In genomic region chr19:50798943-50799851, GRCh38 we compare ENCODE assay signal across 20 cellular contexts. TPM values are rescaled to one million over a fixed set of nuclear protein-coding genes. Genes with fewer than 3 reads are reported as not detected.
DNase-seq lines count a peak whose midpoint lies in the region; ATAC-seq, FAIRE-seq and TF ChIP-seq lines count a peak whose summit lies in the region.
"Had no signal": no experiment of that assay in that cellular context is flagged by ENCODE, and none has a peak within 500 bp of the region (broad histone marks: within the 10 kb centered on the region; RNA-seq: fewer than 3 reads in every experiment).

No MANE protein-coding gene starts in this region.

- peak; percentile 19; the same call in 1 of the 2 replicates for TF ChIP-seq POLR2A in K562 (conservative IDR thresholded peaks at IDR 0.05)

- H3K4me3 Mint-ChIP-seq in activated CD8-positive, alpha-beta memory T cell treated with anti-CD3 and anti-CD28 coated beads, Interleukin-2, amount 10 ng/mL, durations not matched to agents 7 days and 5 days, result no peak overlapping the region
- H3K4me3 Mint-ChIP-seq in GM23338, result no peak overlapping the region

- peak overlapping the region; percentile 25; the same call in 1 of the 2 replicates for H3K27ac ChIP-seq in HEK293 (ENCODE audit: extremely low read depth, low read depth, low read length)
- H3K27ac ChIP-seq in K562 (ENCODE audit: extremely low read depth, low read depth, low read length), result no peak overlapping the region
- H3K27ac ChIP-seq in thymus (ENCODE audit: low read depth), result peak overlapping the region; percentile 11
- H3K27ac ChIP-seq in substantia nigra (ENCODE audit: low read depth, low read length, poor library complexity, severe bottlenecking), result no peak overlapping the region
- no peak overlapping the region for H3K27ac ChIP-seq in GM23338 (ENCODE audit: low read depth)
- H3K27ac ChIP-seq: PC-9, SJCRH30 had no signal

- intact Hi-C loops in K562 (cut with micrococcal nuclease), result no loop called here

- POLR2A ChIA-PET in HEK293 (lab: Yijun Ruan, JAX) (interaction anchor here (0.8 to 1.1 kb wide), 2 partner anchors 266 to 415 kb away, joined by 3 read pairs; partner anchors contain the start of gene POLD1), K562 (lab: Yijun Ruan, JAX) (interaction anchor here (1.3 to 2.5 kb wide), 3 partner anchors 8 to 74 kb away, joined by 5 to 9 read pairs (median 6); no protein-coding TSS in a partner anchor)

- TF ChIP-seq EP300 in K562 (IDR thresholded peaks at IDR 0.05; ENCODE audit: low read length), result no peak

- no peak for FAIRE-seq in K562 (lab: Jason Lieb, UNC)
- FAIRE-seq: A204.1 had no signal

- peaks cover 67% of the 10 kb centered on the region for H4K20me1 ChIP-seq in K562 (replicated peaks; ENCODE audit: control insufficient read depth, insufficient read depth, low read length)
- peaks cover 73% of the 10 kb centered on the region for H4K20me1 ChIP-seq in GM23338 (replicated peaks; ENCODE audit: insufficient read depth)

- H3K4me1 ChIP-seq in HEK293 (ENCODE audit: control insufficient read depth, insufficient read depth, low read length) (peaks cover 15% of the 10 kb centered on the region), K562 (replicated peaks in 1 of 2; ENCODE audit: control insufficient read depth in 2 of 2, insufficient read depth in 2 of 2, low read length in 2 of 2) (peaks cover 19 to 64% of the 10 kb centered on the region in 2 experiments; a peak in 4 of 5 replicates), thymus (ENCODE audit: control insufficient read depth, insufficient read depth, low read length) (peaks cover 14% of the 10 kb centered on the region), GM23338 (ENCODE audit: insufficient read depth) (peaks cover 14% of the 10 kb centered on the region)
- H3K4me1 ChIP-seq: SJCRH30 had no signal

- H3K27me3 Mint-ChIP-seq in activated CD8-positive, alpha-beta memory T cell treated with anti-CD3 and anti-CD28 coated beads, Interleukin-2, amount 10 ng/mL, durations not matched to agents 7 days and 5 days, result no peaks in the 10 kb centered on the region
- H3K27me3 Mint-ChIP-seq in GM23338 (ENCODE audit: insufficient read depth, low read depth, poor library complexity), result peaks cover 27% of the 10 kb centered on the region
- H3K27me3 Mint-ChIP-seq: CD8-positive, alpha-beta memory T cell had no signal

- peaks cover 30% of the 10 kb centered on the region for H3K4me1 Mint-ChIP-seq in activated CD8-positive, alpha-beta memory T cell treated with anti-CD3 and anti-CD28 coated beads, Interleukin-2, amount 10 ng/mL, durations not matched to agents 7 days and 5 days
- peaks cover 24% of the 10 kb centered on the region for H3K4me1 Mint-ChIP-seq in GM23338

- H3F3A ChIP-seq in GM23338 (replicated peaks; ENCODE audit: low read depth), result peaks cover 69% of the 10 kb centered on the region

- H3K79me2 ChIP-seq in K562 (ENCODE audit: control insufficient read depth, insufficient read depth, low read length) (peaks cover 44% of the 10 kb centered on the region), GM23338 (replicated peaks; ENCODE audit: insufficient read depth) (peaks cover 50% of the 10 kb centered on the region)

- H2AFZ ChIP-seq in K562 (ENCODE audit: low read depth, low read length) (no peak overlapping the region), GM23338 (no peak overlapping the region)
- H2AFZ ChIP-seq: PC-9 had no signal

- peaks cover 38 to 84% of the 10 kb centered on the region in 2 experiments for H3K36me3 ChIP-seq in HEK293 (ENCODE audit: control insufficient read depth in 2 of 2, insufficient read depth in 1 of 2, low read length in 2 of 2)
- peaks cover 81% of the 10 kb centered on the region for H3K36me3 ChIP-seq in K562 (ENCODE audit: control insufficient read depth, insufficient read depth, low read length)
- H3K36me3 ChIP-seq in thymus (ENCODE audit: control insufficient read depth, insufficient read depth), result peaks cover 51% of the 10 kb centered on the region
- peaks cover 30% of the 10 kb centered on the region for H3K36me3 ChIP-seq in GM23338 (ENCODE audit: insufficient read depth)

- H3K9me2 ChIP-seq in GM23338 (ENCODE audit: insufficient read depth), result no peaks in the 10 kb centered on the region

- no TSS peak for BruUV-seq in K562 (replicated peaks; lab: Mats Ljungman, UMichigan)

- peaks cover 48% of the 10 kb centered on the region for H3K36me3 Mint-ChIP-seq in activated CD8-positive, alpha-beta memory T cell treated with anti-CD3 and anti-CD28 coated beads, Interleukin-2, amount 10 ng/mL, durations not matched to agents 7 days and 5 days
- peaks cover 82% of the 10 kb centered on the region for H3K36me3 Mint-ChIP-seq in GM23338 (ENCODE audit: low read depth)

- DNase-seq in activated CD8-positive, alpha-beta memory T cell treated with anti-CD3 and anti-CD28 coated beads, Interleukin-2, amount 50 U/mL, for 48 hours, result peak; percentile 64
- no peak for DNase-seq in activated CD8-positive, alpha-beta memory T cell treated with anti-CD3 and anti-CD28 coated beads, Interleukin-2, amount 10 ng/mL, durations not matched to agents 7 days and 5 days
- peak in 1 of 4 experiments; percentile 17 for DNase-seq in K562 (ENCODE audit: extremely low read depth in 1 of 4, low spot score in 3 of 4)
- no peak for DNase-seq in substantia nigra (lab: John Stamatoyannopoulos, UW)
- DNase-seq in GM23338 (ENCODE audit: low spot score), result no peak
- DNase-seq: CD8-positive, alpha-beta memory T cell; DMS79; MV-4-11; NCI-H187; NCI-H226; NCI-H524 treated with DMSO at 0.1 percent for 48 hours; PC-9; SJCRH30; SW 1271 had no signal

- no peak overlapping the region for H3K27ac Mint-ChIP-seq in activated CD8-positive, alpha-beta memory T cell treated with anti-CD3 and anti-CD28 coated beads, Interleukin-2, amount 10 ng/mL, durations not matched to agents 7 days and 5 days
- H3K27ac Mint-ChIP-seq in GM23338, result no peak overlapping the region

- H3K9me3 Mint-ChIP-seq in activated CD8-positive, alpha-beta memory T cell treated with anti-CD3 and anti-CD28 coated beads, Interleukin-2, amount 10 ng/mL, durations not matched to agents 7 days and 5 days (ENCODE audit: low read depth), result no peaks in the 10 kb centered on the region
- peaks cover 6% of the 10 kb centered on the region; the same call in 2 of the 3 replicates for H3K9me3 Mint-ChIP-seq in GM23338
- H3K9me3 Mint-ChIP-seq: CD8-positive, alpha-beta memory T cell had no signal

- H3K27me3 ChIP-seq in K562 (ENCODE audit: control insufficient read depth in 2 of 2, insufficient read depth in 2 of 2, low read length in 2 of 2) (no peaks in the 10 kb centered on the region), thymus (ENCODE audit: control insufficient read depth, insufficient read depth) (no peaks in the 10 kb centered on the region), GM23338 (ENCODE audit: insufficient read depth) (no peaks in the 10 kb centered on the region)
- H3K27me3 ChIP-seq: SJCRH30 had no signal

- in situ Hi-C loops in K562 (cut with MboI), result no loop called here

- TF ChIP-seq CTCF in HEK293 (tag by site-specific recombination; IDR thresholded peaks at IDR 0.05) (no peak), K562 (IDR thresholded peaks at IDR 0.05 in 2 of 3, conservative IDR thresholded peaks at IDR 0.05 in 1 of 3; ENCODE audit: insufficient read depth in 2 of 3, low read depth in 1 of 3, low read length in 3 of 3) (no peak), GM23338 (conservative IDR thresholded peaks at IDR 0.05; ENCODE audit: low read depth in 2 of 2) (no peak)

- CTCF ChIA-PET in activated CD8-positive, alpha-beta memory T cell treated with anti-CD3 and anti-CD28 coated beads, Interleukin-2, amount 10 ng/mL, durations not matched to agents 7 days and 5 days (lab: Charles Lee), result no interaction called here
- CTCF ChIA-PET in HEK293 (lab: Yijun Ruan, JAX), result interaction anchor here (6.5 to 9.4 kb wide), 2 partner anchors 122 kb away, joined by 52 to 79 read pairs; no protein-coding TSS in a partner anchor
- CTCF ChIA-PET in K562 (lab: Yijun Ruan, JAX; ENCODE audit: low intra/inter-chr PET ratio), result interaction anchor here (0.5 kb wide), 1 partner anchor 131 kb away, joined by 3 read pairs; no protein-coding TSS in a partner anchor

- H3K9ac ChIP-seq in K562 (ENCODE audit: insufficient read depth in 1 of 2, low read depth in 2 of 2, low read length in 2 of 2), result peak overlapping the region in 1 of 2 experiments; percentile 22; a peak in 1 of 4 replicates

- no peak for ATAC-seq in activated CD8-positive, alpha-beta memory T cell treated with anti-CD3 and anti-CD28 coated beads, Interleukin-2, amount 10 ng/mL, durations not matched to agents 7 days and 5 days
- no peak for ATAC-seq in K562
- no peak for ATAC-seq in GM18502 (IDR thresholded peaks at IDR 0.05; ENCODE audit: poor library complexity, unreplicated experiment)
- no peak for ATAC-seq in GM23338

- TF ChIP-seq RAD21 in K562 (CRISPR knock-in tag; conservative IDR thresholded peaks at IDR 0.05 in 1 of 2, IDR thresholded peaks at IDR 0.05 in 1 of 2), result no peak

- H3K4me2 ChIP-seq in K562 (ENCODE audit: insufficient read depth, low read length), result no peak overlapping the region
- no peak overlapping the region for H3K4me2 ChIP-seq in GM23338
- H3K4me2 ChIP-seq: PC-9 had no signal

- H3K4me3 ChIP-seq in HEK293 (ENCODE audit: low read depth, low read length), result no peak overlapping the region
- no peak overlapping the region for H3K4me3 ChIP-seq in K562
- H3K4me3 ChIP-seq in thymus (ENCODE audit: low read length), result no peak overlapping the region
- H3K4me3 ChIP-seq in GM23338, result no peak overlapping the region
- H3K4me3 ChIP-seq: HAP-1, PC-9, SJCRH30 had no signal

- no peaks in the 10 kb centered on the region for H3K9me3 ChIP-seq in HEK293 (ENCODE audit: control insufficient read depth, insufficient read depth, low read depth, low read length)
- no peaks in the 10 kb centered on the region for H3K9me3 ChIP-seq in K562 (replicated peaks; ENCODE audit: control insufficient read depth, insufficient read depth, low read depth, low read length)
- no peaks in the 10 kb centered on the region for H3K9me3 ChIP-seq in thymus (ENCODE audit: control insufficient read depth)
- H3K9me3 ChIP-seq: HAP-1, SJCRH30 had no signal

- H3K9me1 ChIP-seq in K562 (ENCODE audit: control insufficient read depth, insufficient read depth, low read length), result peaks cover 23% of the 10 kb centered on the region

- 91% methylated on average over 12 of the region's 16 CpGs for WGBS in K562 (ENCODE audit: insufficient coverage, low coverage, missing lambda C conversion rate)
- WGBS in thymus, result 96% methylated on average over 16 of the region's 16 CpGs

RNA-seq across cellular contexts. Expression of gene ACP4, which starts 9.0 kb away (rescaled TPM):
- not detected for total RNA-seq in activated CD8-positive, alpha-beta memory T cell treated with anti-CD3 and anti-CD28 coated beads, Interleukin-2, amount 10 ng/mL, durations not matched to agents 7 days and 5 days
- total RNA-seq in K562 (2011; cell fraction: chromatin; rRNA removed; ENCODE audit: low replicate concordance), result not detected in 2 replicates
- total RNA-seq in K562 (2011; cell fraction: nucleolus; rRNA removed), result not detected in 2 replicates
- total RNA-seq in K562 (2011; cell fraction: nucleoplasm; rRNA removed), result not detected in 2 replicates
- total RNA-seq in K562 (2014; rRNA removed) (not detected in 2 replicates), K562 (2014; rRNA removed; fragmentation: Illumina TruSeq; extraction: Trizol) (not detected in 2 replicates), K562 (2015; rRNA removed; fragmentation: Illumina TruSeq; extraction: Trizol) (not detected in 2 replicates), K562 (2021) (not detected in 2 replicates)
- polyA plus RNA-seq in K562 (2011; rRNA removed) (not detected in 2 replicates), K562 (2014; fragmentation: Illumina TruSeq; extraction: Trizol) (not detected in 2 replicates), K562 (2014; fragmentation: Nextera tagmentation; extraction: Ambion mirVana) (not detected), K562 (2014; rRNA removed) (not detected in 2 replicates), thymus (not detected), GM23338 (2016; fragmentation: Nextera tagmentation; extraction: Ambion mirVana) (not detected in 2 replicates)
- not detected in 2 replicates for polyA plus RNA-seq in K562 (2011; cell fraction: cytosol; rRNA removed)
- polyA plus RNA-seq in K562 (2011; cell fraction: nucleus; rRNA removed), result not detected in 2 replicates
- not detected in 2 replicates for polyA plus RNA-seq in K562 (2012)
- polyA minus RNA-seq in K562 (2011; rRNA and poly(A)+ RNA removed), result not detected in 2 replicates
- not detected in 2 replicates for polyA minus RNA-seq in K562 (2011; cell fraction: cytosol; rRNA and poly(A)+ RNA removed)
- polyA minus RNA-seq in K562 (2011; cell fraction: nucleus; rRNA and poly(A)+ RNA removed), result not detected in 2 replicates
- not detected in 2 replicates for total RNA-seq in GM23338 (2014; rRNA removed; shearing (Covaris generic))
- total RNA-seq: CD8-positive, alpha-beta memory T cell; PC-9; SJCRH30 had no signal
- polyA plus RNA-seq: BJ; CD8-positive, alpha-beta memory T cell had no signal

RNA-seq across cellular contexts. Expression of gene KLK1, which starts 24.4 kb away (rescaled TPM):
- 1 to 10 TPM; 3.0 to 3.2 TPM for total RNA-seq in activated CD8-positive, alpha-beta memory T cell treated with anti-CD3 and anti-CD28 coated beads, Interleukin-2, amount 10 ng/mL, durations not matched to agents 7 days and 5 days
- total RNA-seq in K562 (2011; cell fraction: chromatin; rRNA removed; ENCODE audit: low replicate concordance), result 12.6 and 15.0 TPM in 2 replicates
- total RNA-seq in K562 (2011; cell fraction: nucleolus; rRNA removed), result 8.7 and 9.7 TPM in 2 replicates
- total RNA-seq in K562 (2011; cell fraction: nucleoplasm; rRNA removed), result 14.8 and 17.8 TPM in 2 replicates
- total RNA-seq in K562 (2014; rRNA removed) (1.2 and 3.1 TPM in 2 replicates), K562 (2014; rRNA removed; fragmentation: Illumina TruSeq; extraction: Trizol) (1.5 TPM in 2 replicates), K562 (2015; rRNA removed; fragmentation: Illumina TruSeq; extraction: Trizol) (0.87 and 1.3 TPM in 2 replicates), K562 (2021) (9.3 and 11.7 TPM in 2 replicates)
- polyA plus RNA-seq in K562 (2011; rRNA removed) (9.6 and 13.5 TPM in 2 replicates), K562 (2014; fragmentation: Illumina TruSeq; extraction: Trizol) (14.3 and 15.4 TPM in 2 replicates), K562 (2014; fragmentation: Nextera tagmentation; extraction: Ambion mirVana) (10 to 100 TPM in 1 of 2 experiments, 1 to 10 TPM in 1; 9.1 to 10.3 TPM), K562 (2014; rRNA removed) (5.3 and 9.8 TPM in 2 replicates), thymus (1.6 TPM), GM23338 (2016; fragmentation: Nextera tagmentation; extraction: Ambion mirVana) (2.4 and 3.0 TPM in 2 replicates)
- 16.9 and 24.1 TPM in 2 replicates for polyA plus RNA-seq in K562 (2011; cell fraction: cytosol; rRNA removed)
- polyA plus RNA-seq in K562 (2011; cell fraction: nucleus; rRNA removed), result 23.3 and 36.6 TPM in 2 replicates
- polyA plus RNA-seq in K562 (2012), result 13.7 and 31.9 TPM in 2 replicates
- 8.6 and 11.7 TPM in 2 replicates for polyA minus RNA-seq in K562 (2011; rRNA and poly(A)+ RNA removed)
- polyA minus RNA-seq in K562 (2011; cell fraction: cytosol; rRNA and poly(A)+ RNA removed), result 8.4 and 11.9 TPM in 2 replicates
- polyA minus RNA-seq in K562 (2011; cell fraction: nucleus; rRNA and poly(A)+ RNA removed), result 7.9 and 10.4 TPM in 2 replicates
- 0.31 TPM in 1 of 2 replicates, not detected in the other for total RNA-seq in GM23338 (2014; rRNA removed; shearing (Covaris generic))
- total RNA-seq: PC-9 had no signal
- polyA plus RNA-seq: CD8-positive, alpha-beta memory T cell had no signal

RNA-seq across cellular contexts. Expression of gene GPR32, which starts 28.9 kb away (rescaled TPM):
- not detected for total RNA-seq in activated CD8-positive, alpha-beta memory T cell treated with anti-CD3 and anti-CD28 coated beads, Interleukin-2, amount 10 ng/mL, durations not matched to agents 7 days and 5 days
- not detected in 2 replicates for total RNA-seq in K562 (2011; cell fraction: chromatin; rRNA removed; ENCODE audit: low replicate concordance)
- not detected in 2 replicates for total RNA-seq in K562 (2011; cell fraction: nucleolus; rRNA removed)
- total RNA-seq in K562 (2011; cell fraction: nucleoplasm; rRNA removed), result not detected in 2 replicates
- total RNA-seq in K562 (2014; rRNA removed), result not detected in 2 replicates
- not detected in 2 replicates for total RNA-seq in K562 (2014; rRNA removed; fragmentation: Illumina TruSeq; extraction: Trizol)
- not detected in 2 replicates for total RNA-seq in K562 (2015; rRNA removed; fragmentation: Illumina TruSeq; extraction: Trizol)
- 0.18 TPM in 1 of 2 replicates, not detected in the other for total RNA-seq in K562 (2021)
- not detected in 2 replicates for polyA plus RNA-seq in K562 (2011; rRNA removed)
- polyA plus RNA-seq in K562 (2011; cell fraction: cytosol; rRNA removed), result not detected in 2 replicates
- polyA plus RNA-seq in K562 (2011; cell fraction: nucleus; rRNA removed), result not detected in 2 replicates
- polyA plus RNA-seq in K562 (2012), result 0.07 and 0.12 TPM in 2 replicates
- not detected in 2 replicates for polyA plus RNA-seq in K562 (2014; fragmentation: Illumina TruSeq; extraction: Trizol)
- not detected for polyA plus RNA-seq in K562 (2014; fragmentation: Nextera tagmentation; extraction: Ambion mirVana)
- polyA plus RNA-seq in K562 (2014; rRNA removed), result not detected in 2 replicates
- not detected in 2 replicates for polyA minus RNA-seq in K562 (2011; rRNA and poly(A)+ RNA removed)
- not detected in 2 replicates for polyA minus RNA-seq in K562 (2011; cell fraction: cytosol; rRNA and poly(A)+ RNA removed)
- polyA minus RNA-seq in K562 (2011; cell fraction: nucleus; rRNA and poly(A)+ RNA removed), result not detected in 2 replicates
- polyA plus RNA-seq in thymus, result 0.07 TPM
- total RNA-seq in GM23338 (2014; rRNA removed; shearing (Covaris generic)), result not detected in 2 replicates
- polyA plus RNA-seq in GM23338 (2016; fragmentation: Nextera tagmentation; extraction: Ambion mirVana), result not detected in 2 replicates
- total RNA-seq: CD8-positive, alpha-beta memory T cell; PC-9; SJCRH30 had no signal
- polyA plus RNA-seq: BJ; CD8-positive, alpha-beta memory T cell had no signal

RNA-seq across cellular contexts. Expression of gene KLK15, which starts 34.2 kb away (rescaled TPM):
- not detected for total RNA-seq in activated CD8-positive, alpha-beta memory T cell treated with anti-CD3 and anti-CD28 coated beads, Interleukin-2, amount 10 ng/mL, durations not matched to agents 7 days and 5 days
- total RNA-seq in K562 (2011; cell fraction: chromatin; rRNA removed; ENCODE audit: low replicate concordance), result not detected in 2 replicates
- not detected in 2 replicates for total RNA-seq in K562 (2011; cell fraction: nucleolus; rRNA removed)
- not detected in 2 replicates for total RNA-seq in K562 (2011; cell fraction: nucleoplasm; rRNA removed)
- not detected in 2 replicates for total RNA-seq in K562 (2014; rRNA removed)
- total RNA-seq in K562 (2014; rRNA removed; fragmentation: Illumina TruSeq; extraction: Trizol), result not detected in 2 replicates
- total RNA-seq in K562 (2015; rRNA removed; fragmentation: Illumina TruSeq; extraction: Trizol), result not detected in 2 replicates
- total RNA-seq in K562 (2021), result not detected in 2 replicates
- not detected in 2 replicates for polyA plus RNA-seq in K562 (2011; rRNA removed)
- polyA plus RNA-seq in K562 (2011; cell fraction: cytosol; rRNA removed), result not detected in 2 replicates
- polyA plus RNA-seq in K562 (2011; cell fraction: nucleus; rRNA removed), result not detected in 2 replicates
- polyA plus RNA-seq in K562 (2012), result not detected in 2 replicates
- not detected in 2 replicates for polyA plus RNA-seq in K562 (2014; fragmentation: Illumina TruSeq; extraction: Trizol)
- not detected for polyA plus RNA-seq in K562 (2014; fragmentation: Nextera tagmentation; extraction: Ambion mirVana)
- not detected in 2 replicates for polyA plus RNA-seq in K562 (2014; rRNA removed)
- polyA minus RNA-seq in K562 (2011; rRNA and poly(A)+ RNA removed), result not detected in 2 replicates
- not detected in 2 replicates for polyA minus RNA-seq in K562 (2011; cell fraction: cytosol; rRNA and poly(A)+ RNA removed)
- polyA minus RNA-seq in K562 (2011; cell fraction: nucleus; rRNA and poly(A)+ RNA removed), result not detected in 2 replicates
- polyA plus RNA-seq in thymus, result 0.11 TPM
- total RNA-seq in GM23338 (2014; rRNA removed; shearing (Covaris generic)), result not detected in 2 replicates
- not detected in 2 replicates for polyA plus RNA-seq in GM23338 (2016; fragmentation: Nextera tagmentation; extraction: Ambion mirVana)
- total RNA-seq: CD8-positive, alpha-beta memory T cell; PC-9; SJCRH30 had no signal
- polyA plus RNA-seq: BJ; CD8-positive, alpha-beta memory T cell had no signal

RNA-seq across cellular contexts. Expression of gene KLK3, which starts 55.5 kb away (rescaled TPM):
- not detected for total RNA-seq in activated CD8-positive, alpha-beta memory T cell treated with anti-CD3 and anti-CD28 coated beads, Interleukin-2, amount 10 ng/mL, durations not matched to agents 7 days and 5 days
- total RNA-seq in K562 (2011; cell fraction: chromatin; rRNA removed; ENCODE audit: low replicate concordance), result not detected in 2 replicates
- not detected in 2 replicates for total RNA-seq in K562 (2011; cell fraction: nucleolus; rRNA removed)
- total RNA-seq in K562 (2011; cell fraction: nucleoplasm; rRNA removed), result not detected in 2 replicates
- total RNA-seq in K562 (2014; rRNA removed), result not detected in 2 replicates
- total RNA-seq in K562 (2014; rRNA removed; fragmentation: Illumina TruSeq; extraction: Trizol), result not detected in 2 replicates
- not detected in 2 replicates for total RNA-seq in K562 (2015; rRNA removed; fragmentation: Illumina TruSeq; extraction: Trizol)
- total RNA-seq in K562 (2021), result not detected in 2 replicates
- not detected in 2 replicates for polyA plus RNA-seq in K562 (2011; rRNA removed)
- polyA plus RNA-seq in K562 (2011; cell fraction: cytosol; rRNA removed), result not detected in 2 replicates
- not detected in 2 replicates for polyA plus RNA-seq in K562 (2011; cell fraction: nucleus; rRNA removed)
- polyA plus RNA-seq in K562 (2012), result not detected in 2 replicates
- not detected in 2 replicates for polyA plus RNA-seq in K562 (2014; fragmentation: Illumina TruSeq; extraction: Trizol)
- not detected for polyA plus RNA-seq in K562 (2014; fragmentation: Nextera tagmentation; extraction: Ambion mirVana)
- polyA plus RNA-seq in K562 (2014; rRNA removed), result not detected in 2 replicates
- not detected in 2 replicates for polyA minus RNA-seq in K562 (2011; rRNA and poly(A)+ RNA removed)
- not detected in 2 replicates for polyA minus RNA-seq in K562 (2011; cell fraction: cytosol; rRNA and poly(A)+ RNA removed)
- not detected in 2 replicates for polyA minus RNA-seq in K562 (2011; cell fraction: nucleus; rRNA and poly(A)+ RNA removed)
- 0.96 TPM for polyA plus RNA-seq in thymus
- total RNA-seq in GM23338 (2014; rRNA removed; shearing (Covaris generic)), result not detected in 2 replicates
- polyA plus RNA-seq in GM23338 (2016; fragmentation: Nextera tagmentation; extraction: Ambion mirVana), result 0.14 and 0.19 TPM in 2 replicates
- total RNA-seq: CD8-positive, alpha-beta memory T cell; PC-9; SJCRH30 had no signal
- polyA plus RNA-seq: BJ; CD8-positive, alpha-beta memory T cell had no signal

Comparison
In these comparisons a context has a peak if more than half of its experiments do, and no peak if none do; other contexts are left out.
1. H3K27ac ChIP-seq: peak in HEK293 (single experiment) and thymus (single experiment); none in K562 (single experiment), substantia nigra (single experiment) and GM23338 (single experiment).